15 cellular contexts compared by ENCODE assay signal in the genomic region with DNA sequence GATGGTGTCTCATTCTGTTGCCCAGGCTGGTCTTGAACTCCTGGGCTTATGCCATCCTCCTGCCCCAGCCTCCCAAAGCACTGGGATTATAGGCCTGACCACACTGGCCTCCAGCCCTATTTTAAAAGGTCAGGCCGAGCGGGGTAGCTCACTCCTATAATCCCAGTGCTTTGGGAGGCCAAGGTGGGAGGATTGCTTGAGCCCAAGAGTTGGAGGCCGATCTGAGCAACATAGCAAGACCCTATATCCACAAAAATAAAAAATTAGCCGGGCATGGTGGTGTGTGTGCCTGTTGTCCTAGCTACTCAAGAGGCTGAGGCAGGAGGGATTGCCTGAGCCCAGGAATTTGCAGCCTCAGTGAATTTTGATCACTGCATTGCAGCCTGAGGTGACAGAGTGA.
"Had no signal": no experiment of that assay in that cellular context is flagged by ENCODE, and none has a peak within 500 bp of the region (broad histone marks: within the 10 kb centered on the region; RNA-seq: fewer than 3 reads in every experiment).

No MANE protein-coding gene starts in this region.

- H3K4me3 ChIP-seq: breast epithelium, ovary had no signal

- H3K9me3 ChIP-seq: breast epithelium, heart left ventricle, left lung, ovary, stomach, thoracic aorta had no signal

- H3K9me3 Mint-ChIP-seq: memory B cell had no signal

- H3K4me1 ChIP-seq: breast epithelium had no signal

- H3K27me3 ChIP-seq: breast epithelium, heart left ventricle, left lung, ovary, stomach had no signal

- H3K27me3 Mint-ChIP-seq: activated naive CD8-positive, alpha-beta T cell; memory B cell had no signal

- H3K27ac ChIP-seq: breast epithelium, ovary had no signal

- ATAC-seq: heart left ventricle, left lung had no signal

- H3K36me3 ChIP-seq: breast epithelium, ovary, thoracic aorta had no signal

- DNase-seq: activated CD4-positive, alpha-beta T cell treated with anti-CD3 and anti-CD28 coated beads, Interleukin-2, amount 50 U/mL, for 4 hours; activated CD4-positive, CD25-positive, alpha-beta regulatory T cell treated with anti-CD3 and anti-CD28 coated beads, Interleukin-2, amount 50 U/mL, for 72 hours; anterior cingulate cortex; dermis blood vessel endothelial cell; heart left ventricle; islet precursor cell; left lung; ovary; stimulated activated CD4-positive, alpha-beta T cell treated with anti-CD3 and anti-CD28 coated beads, Interleukin-4, amount 100 ng/mL, for 1 hour; stimulated activated CD8-positive, alpha-beta memory T cell treated with anti-CD3 and anti-CD28 coated beads, Interleukin-4, amount 100 ng/mL, for 48 hours; stomach had no signal

- H3K4me3 Mint-ChIP-seq: memory B cell had no signal
